ENCODE assay signal across 19 cellular contexts in the genomic region with DNA sequence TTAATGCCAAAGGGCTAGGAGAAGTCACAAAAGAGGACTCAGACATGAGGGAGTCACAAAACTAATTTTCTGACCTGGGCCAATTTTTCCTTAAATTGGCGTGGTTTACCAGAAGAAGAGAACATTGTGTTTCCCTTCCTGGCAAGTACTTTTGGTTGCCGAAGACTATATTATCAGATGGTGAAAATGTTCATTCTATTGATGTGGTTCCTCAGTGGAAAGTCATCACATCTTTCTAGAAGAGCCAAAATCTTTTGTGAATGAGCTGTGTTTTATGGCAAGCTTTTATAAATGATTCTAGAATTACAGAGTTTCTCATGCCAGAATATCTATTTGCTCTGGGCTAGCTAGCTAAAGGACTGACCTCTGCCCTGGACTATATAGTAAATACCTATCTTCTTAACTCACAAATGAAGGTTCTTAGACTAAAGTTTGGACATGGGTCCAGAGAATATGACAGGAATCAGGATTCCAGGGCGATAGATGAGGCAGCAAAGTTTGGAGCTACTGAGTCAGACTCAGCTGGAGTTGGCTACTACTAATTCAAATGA.
A peak's percentile ranks its signal among the peaks of the same experiment; 100 is the strongest.
DNase-seq lines count a peak whose midpoint lies in the region; ATAC-seq and TF ChIP-seq lines count a peak whose summit lies in the region.
"Had no signal": no experiment of that assay in that cellular context is flagged by ENCODE, and none has a peak within 500 bp of the region (broad histone marks: within the 10 kb centered on the region; RNA-seq: fewer than 3 reads in every experiment).

No MANE protein-coding gene starts in this region.

- H3K4me3 ChIP-seq in breast epithelium, result no peak overlapping the region
- no peak overlapping the region for H3K4me3 ChIP-seq in mammary epithelial cell (replicated peaks in 1 of 3; ENCODE audit: insufficient read depth in 1 of 3, low read depth in 2 of 3, low read length in 3 of 3)
- no peak overlapping the region for H3K4me3 ChIP-seq in transverse colon
- H3K4me3 ChIP-seq: SJCRH30 had no signal

- ATAC-seq in stimulated activated naive CD8-positive, alpha-beta T cell treated with anti-CD3 and anti-CD28 coated beads, Interleukin-15, amount 100 ng/mL, for 72 hours, result peak; percentile 60
- ATAC-seq in HG02623 (IDR thresholded peaks at IDR 0.05; ENCODE audit: unreplicated experiment), result no peak

- no peak overlapping the region for H3K4me2 ChIP-seq in mammary epithelial cell (ENCODE audit: insufficient read depth, low read depth, low read length)

- H3K4me3 Mint-ChIP-seq in MCF 10A (ENCODE audit: unreplicated experiment), result no peak overlapping the region
- H3K4me3 Mint-ChIP-seq in activated naive CD8-positive, alpha-beta T cell, result no peak overlapping the region
- H3K4me3 Mint-ChIP-seq in stimulated activated naive CD8-positive, alpha-beta T cell treated with anti-CD3 and anti-CD28 coated beads, Interleukin-15, amount 100 ng/mL, for 72 hours, result peak overlapping the region in 1 of 2 donors; percentile 53
- H3K4me3 Mint-ChIP-seq: CD4-positive, CD25-positive, alpha-beta regulatory T cell had no signal

- H2AFZ ChIP-seq in mammary epithelial cell (ENCODE audit: low read depth, low read length), result no peak overlapping the region

- H3K36me3 Mint-ChIP-seq in MCF 10A (ENCODE audit: insufficient read depth, unreplicated experiment), result no peaks in the 10 kb centered on the region
- H3K36me3 Mint-ChIP-seq in activated naive CD8-positive, alpha-beta T cell, result no peaks in the 10 kb centered on the region
- H3K36me3 Mint-ChIP-seq: CD4-positive, CD25-positive, alpha-beta regulatory T cell had no signal

- no peaks in the 10 kb centered on the region for H3K4me1 Mint-ChIP-seq in MCF 10A (ENCODE audit: insufficient read depth, unreplicated experiment)
- H3K4me1 Mint-ChIP-seq in activated naive CD8-positive, alpha-beta T cell (ENCODE audit: low read depth), result peaks cover 10% of the 10 kb centered on the region
- peaks cover 23% of the 10 kb centered on the region for H3K4me1 Mint-ChIP-seq in stimulated activated naive CD8-positive, alpha-beta T cell treated with anti-CD3 and anti-CD28 coated beads, Interleukin-15, amount 100 ng/mL, for 72 hours
- H3K4me1 Mint-ChIP-seq: CD4-positive, CD25-positive, alpha-beta regulatory T cell had no signal

- no peak overlapping the region for H3K27ac ChIP-seq in breast epithelium
- H3K27ac ChIP-seq in mammary epithelial cell (ENCODE audit: insufficient read depth, low read depth, low read length), result no peak overlapping the region
- H3K27ac ChIP-seq in transverse colon, result no peak overlapping the region
- H3K27ac ChIP-seq: SJCRH30 had no signal

- H3K36me3 ChIP-seq in breast epithelium (no peaks in the 10 kb centered on the region), mammary epithelial cell (ENCODE audit: insufficient read depth, low read length) (no peaks in the 10 kb centered on the region), transverse colon (no peaks in the 10 kb centered on the region)
- H3K36me3 ChIP-seq: BE2C, SJCRH30 had no signal

- POLR2A ChIA-PET in MCF 10A (lab: Yijun Ruan, JAX), result interaction anchor here (1.2 kb wide), 1 partner anchor 23 kb away, joined by 5 read pairs; no protein-coding TSS in a partner anchor

- CTCF ChIA-PET in MCF 10A (lab: Yijun Ruan, JAX), result interaction anchor here (1.5 kb wide), 1 partner anchor 68 kb away, joined by 6 read pairs; no protein-coding TSS in a partner anchor
- CTCF ChIA-PET in mammary epithelial cell (lab: Charles Lee; ENCODE audit: low non-redundant PET), result no interaction called here

- BruUV-seq in MCF 10A (replicated peaks; lab: Mats Ljungman, UMichigan), result no TSS peak
- no TSS peak for BruUV-seq in mammary epithelial cell (replicated peaks; lab: Mats Ljungman, UMichigan)

- H3K27me3 Mint-ChIP-seq in MCF 10A (ENCODE audit: insufficient read depth, unreplicated experiment), result peaks cover 43% of the 10 kb centered on the region
- no peaks in the 10 kb centered on the region for H3K27me3 Mint-ChIP-seq in activated naive CD8-positive, alpha-beta T cell
- no peaks in the 10 kb centered on the region for H3K27me3 Mint-ChIP-seq in stimulated activated naive CD8-positive, alpha-beta T cell treated with anti-CD3 and anti-CD28 coated beads, Interleukin-15, amount 100 ng/mL, for 72 hours
- H3K27me3 Mint-ChIP-seq: CD4-positive, CD25-positive, alpha-beta regulatory T cell had no signal

- dilution Hi-C loops in mammary epithelial cell (cut with HindIII; ENCODE audit: low sequenced_read_pairs), result no loop called here

- intact Hi-C loops in MCF 10A (cut with micrococcal nuclease), result no loop called here
- intact Hi-C loops in breast epithelium (cut with DNase I; ENCODE audit: low total_unique reads), result no loop called here
- intact Hi-C loops in mammary epithelial cell (cut with micrococcal nuclease), result no loop called here
- intact Hi-C loops in transverse colon (cut with DNase I; ENCODE audit: low total_unique reads), result no loop called here

- H4K20me1 ChIP-seq in mammary epithelial cell (ENCODE audit: insufficient read depth, low read length), result no peaks in the 10 kb centered on the region

- no peak for DNase-seq in MCF 10A (ENCODE audit: unreplicated experiment)
- no peak for DNase-seq in breast epithelium (ENCODE audit: low spot score in 2 of 2)
- peak; percentile 21 for DNase-seq in mammary epithelial cell
- peak in 1 of 2 donors; percentile 0 for DNase-seq in stimulated activated naive CD8-positive, alpha-beta T cell treated with anti-CD3 and anti-CD28 coated beads, Interleukin-15, amount 100 ng/mL, for 72 hours
- DNase-seq in central memory CD4-positive, alpha-beta T cell, result no peak
- DNase-seq in transverse colon, result no peak
- DNase-seq: 8988T; BE2C; CD4-positive, CD25-positive, alpha-beta regulatory T cell; COR-L47; GOT3; NCI-H1105 treated with DMSO at 0.1 percent for 48 hours; NCI-H1694 treated with DMSO at 0.1 percent for 48 hours; NCI-H510A; NCI-H748 treated with DMSO at 0.1 percent for 48 hours; OCI-M1; SJCRH30 had no signal

- no peak for TF ChIP-seq EP300 in transverse colon (IDR thresholded peaks at IDR 0.05; ENCODE audit: low read depth)

- no peak overlapping the region for H3K9ac ChIP-seq in mammary epithelial cell (ENCODE audit: insufficient read depth, low read length)

- 18% methylated on average over 3 of the region's 3 CpGs for WGBS in mammary epithelial cell (ENCODE audit: low coverage, missing lambda C conversion rate)
- 59 to 70% methylated on average over 3 of the region's 3 CpGs for WGBS in transverse colon (ENCODE audit: low coverage in 1 of 2), 2 donors

- no peak for TF ChIP-seq POLR2A in breast epithelium (IDR thresholded peaks at IDR 0.05)
- TF ChIP-seq POLR2A in transverse colon (IDR thresholded peaks at IDR 0.05), result no peak

- peak overlapping the region; percentile 63 for H3K27ac Mint-ChIP-seq in MCF 10A (ENCODE audit: low read depth, unreplicated experiment)
- H3K27ac Mint-ChIP-seq in activated naive CD8-positive, alpha-beta T cell, result peak overlapping the region; percentile 68
- peak overlapping the region; percentile 59 to 89 for H3K27ac Mint-ChIP-seq in stimulated activated naive CD8-positive, alpha-beta T cell treated with anti-CD3 and anti-CD28 coated beads, Interleukin-15, amount 100 ng/mL, for 72 hours
- H3K27ac Mint-ChIP-seq: CD4-positive, CD25-positive, alpha-beta regulatory T cell had no signal

- no peaks in the 10 kb centered on the region for H3K79me2 ChIP-seq in mammary epithelial cell (ENCODE audit: insufficient read depth, low read length)

- H3K27me3 ChIP-seq in breast epithelium (peaks cover 0 to 43% of the 10 kb centered on the region in 2 donors), mammary epithelial cell (ENCODE audit: insufficient read depth, low read length) (peaks cover 2% of the 10 kb centered on the region), transverse colon (no peaks in the 10 kb centered on the region)
- H3K27me3 ChIP-seq: BE2C, SJCRH30 had no signal

- TF ChIP-seq CTCF in MCF 10A (IDR thresholded peaks at IDR 0.05; ENCODE audit: unreplicated experiment) (no peak), breast epithelium (IDR thresholded peaks at IDR 0.05) (no peak), mammary epithelial cell (conservative IDR thresholded peaks at IDR 0.05 in 1 of 2, IDR thresholded peaks at IDR 0.05 in 1 of 2; ENCODE audit: extremely low read depth in 1 of 2, insufficient read depth in 1 of 2, low read depth in 1 of 2, low read length in 2 of 2) (no peak), transverse colon (IDR thresholded peaks at IDR 0.05) (no peak)

- H3K9me3 Mint-ChIP-seq in MCF 10A (ENCODE audit: unreplicated experiment), result no peaks in the 10 kb centered on the region
- no peaks in the 10 kb centered on the region for H3K9me3 Mint-ChIP-seq in activated naive CD8-positive, alpha-beta T cell (ENCODE audit: low read depth)
- H3K9me3 Mint-ChIP-seq in stimulated activated naive CD8-positive, alpha-beta T cell treated with anti-CD3 and anti-CD28 coated beads, Interleukin-15, amount 100 ng/mL, for 72 hours, result no peaks in the 10 kb centered on the region

- in situ Hi-C loops in mammary epithelial cell (cut with MboI; ENCODE audit: low sequenced_read_pairs in 2 of 2), result no loop called here
- in situ Hi-C loops in transverse colon (cut with MboI; ENCODE audit: low pct_ligation_motif_present in 1 of 4, low pct_unique_long_range_greater_than_20kb in 1 of 4, low sequenced_read_pairs in 3 of 4), result no loop called here

- H3K9me3 ChIP-seq in breast epithelium, result no peaks in the 10 kb centered on the region
- no peaks in the 10 kb centered on the region for H3K9me3 ChIP-seq in mammary epithelial cell (replicated peaks; ENCODE audit: insufficient read depth, low read length)
- no peaks in the 10 kb centered on the region for H3K9me3 ChIP-seq in transverse colon
- H3K9me3 ChIP-seq: BE2C, SJCRH30 had no signal

- no peaks in the 10 kb centered on the region for H3K4me1 ChIP-seq in breast epithelium
- H3K4me1 ChIP-seq in mammary epithelial cell (ENCODE audit: insufficient read depth, low read length), result no peaks in the 10 kb centered on the region
- H3K4me1 ChIP-seq in transverse colon, result no peaks in the 10 kb centered on the region
- H3K4me1 ChIP-seq: BE2C, SJCRH30 had no signal
